In the genomic region with DNA sequence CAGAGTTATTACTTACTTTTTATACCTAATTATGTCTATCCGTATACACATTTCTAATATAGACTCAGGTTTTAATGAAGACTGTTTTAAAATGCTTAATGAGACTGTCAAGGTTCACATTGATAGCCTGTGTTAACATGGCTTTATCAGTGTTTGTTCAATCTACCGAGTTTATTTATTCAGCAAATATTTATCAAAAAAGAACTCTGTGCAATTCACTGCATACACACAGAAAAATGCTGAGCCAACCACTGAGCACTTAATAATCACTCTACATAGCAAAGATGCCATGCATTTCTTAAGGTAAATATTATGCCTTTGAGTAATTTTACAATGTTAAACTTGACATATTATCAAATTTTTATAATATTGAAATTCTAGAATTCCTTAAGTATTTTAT, we compare ENCODE assay signal across 33 cellular contexts.
"Had no signal": no experiment of that assay in that cellular context is flagged by ENCODE, and none has a peak within 500 bp of the region (broad histone marks: within the 10 kb centered on the region; RNA-seq: fewer than 3 reads in every experiment).

No MANE protein-coding gene starts in this region.

- H3K9me3 ChIP-seq: Peyer's patch, SJSA1, SK-N-SH had no signal

- H3K27ac ChIP-seq: brain microvascular endothelial cell, KMS-11, Peyer's patch, SJSA1 had no signal

- ATAC-seq: activated CD4-positive, alpha-beta T cell treated with anti-CD3 and anti-CD28 coated beads for 36 hours; activated CD4-positive, CD25-positive, alpha-beta regulatory T cell treated with anti-CD3 and anti-CD28 coated beads, Interleukin-2, amount 50 U/mL, for 24 hours; activated T-cell treated with anti-CD3 and anti-CD28 coated beads, Interleukin-2, amount 50 U/mL, for 72 hours; activated T-helper 17 cell treated with anti-CD3 and anti-CD28 coated beads, Interleukin-2, amount 50 U/mL, for 72 hours; PC-3; WTC11 had no signal

- H3K4me3 ChIP-seq: Peyer's patch, SJSA1 had no signal

- DNase-seq: activated CD4-positive, alpha-beta memory T cell treated with anti-CD3 and anti-CD28 coated beads for 36 hours; activated CD4-positive, alpha-beta T cell treated with anti-CD3 and anti-CD28 coated beads for 36 hours; activated CD4-positive, alpha-beta T cell treated with anti-CD3 and anti-CD28 coated beads, Interleukin-2, amount 10 ng/mL, durations not matched to agents 7 days and 5 days; activated CD8-positive, alpha-beta memory T cell treated with anti-CD3 and anti-CD28 coated beads, Interleukin-2, amount 50 U/mL, for 4 hours; activated effector memory CD4-positive, alpha-beta T cell treated with anti-CD3 and anti-CD28 coated beads, Interleukin-2, amount 50 U/mL, for 16 hours; activated naive CD4-positive, alpha-beta T cell; activated naive CD4-positive, alpha-beta T cell treated with anti-CD3 and anti-CD28 coated beads, Interleukin-2, amount 50 U/mL, for 16 hours; activated naive CD8-positive, alpha-beta T cell treated with anti-CD3 and anti-CD28 coated beads for 36 hours; activated T-cell treated with anti-CD3 and anti-CD28 coated beads, Interleukin-2, amount 50 U/mL, for 72 hours; amniotic stem cell; aorta; brain microvascular endothelial cell; central memory CD4-positive, alpha-beta T cell; NCI-H1092 treated with DMSO at 0.1 percent for 48 hours; NCI-H1417; NCI-H187 treated with DMSO at 0.1 percent for 48 hours; NCI-H2081; NCI-H2171 treated with DMSO at 0.1 percent for 48 hours; NCI-H2227 treated with DMSO at 0.1 percent for 48 hours; NCI-H446; NCI-H510A treated with DMSO at 0.1 percent for 48 hours; NCI-H526 treated with DMSO at 0.1 percent for 48 hours; NK-92 treated with Interleukin-12 subunit alpha and Interleukin-12 subunit beta, amount 100 ng/mL, for 24 hours; PC-3; Peyer's patch; RPMI8226; SHP77 treated with DMSO at 0.1 percent for 48 hours; SK-N-SH had no signal

- H3K4me1 ChIP-seq: Peyer's patch, SJSA1 had no signal

- H3K27me3 ChIP-seq: brain microvascular endothelial cell, Peyer's patch had no signal

- H3K36me3 ChIP-seq: brain microvascular endothelial cell, Peyer's patch, SJSA1 had no signal
